Comparison of ENCODE assay signal across 1 cellular context in the genomic region with DNA sequence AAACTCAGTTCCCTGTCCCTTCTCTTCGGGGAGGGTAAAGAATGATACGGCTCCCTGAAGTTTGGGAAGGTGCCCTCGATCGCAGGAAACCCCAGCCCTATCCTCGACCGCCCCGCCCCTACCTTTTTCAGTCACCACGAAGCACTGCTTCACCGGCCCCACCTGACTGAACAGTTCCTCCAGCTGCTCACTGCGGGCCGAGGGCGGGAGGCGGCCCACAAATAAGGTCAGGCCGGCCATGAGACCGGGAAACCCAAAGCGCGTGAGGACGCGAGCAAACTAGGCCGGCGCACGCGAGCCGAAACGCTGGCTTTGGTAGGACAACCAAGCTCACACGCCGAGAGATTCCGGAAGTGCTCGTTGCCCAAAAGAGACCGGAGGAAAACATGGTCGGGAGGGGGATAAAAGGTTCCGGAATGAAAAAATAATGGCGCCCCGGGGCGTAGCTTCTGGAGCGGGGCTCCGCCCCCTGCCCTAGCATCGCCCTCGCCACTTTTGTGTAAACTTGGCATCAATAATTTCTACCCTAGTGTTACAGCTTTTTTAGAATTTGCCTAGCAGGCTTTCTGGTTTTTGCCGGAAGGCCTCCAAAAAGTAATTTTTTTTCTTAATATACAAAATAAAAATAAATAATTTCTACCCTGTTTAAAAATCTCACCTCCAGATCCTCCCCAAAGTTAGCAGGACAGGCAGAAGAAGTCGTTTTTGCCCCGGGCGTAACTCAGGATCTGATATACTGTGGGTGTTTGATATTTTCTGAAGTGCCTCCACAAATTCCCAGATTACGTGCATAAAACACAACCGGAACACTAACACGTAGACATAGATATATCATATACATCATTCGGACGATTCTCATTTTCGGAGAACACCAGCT.
TF ChIP-seq lines count a peak whose summit lies in the region.

A gene with protein sequence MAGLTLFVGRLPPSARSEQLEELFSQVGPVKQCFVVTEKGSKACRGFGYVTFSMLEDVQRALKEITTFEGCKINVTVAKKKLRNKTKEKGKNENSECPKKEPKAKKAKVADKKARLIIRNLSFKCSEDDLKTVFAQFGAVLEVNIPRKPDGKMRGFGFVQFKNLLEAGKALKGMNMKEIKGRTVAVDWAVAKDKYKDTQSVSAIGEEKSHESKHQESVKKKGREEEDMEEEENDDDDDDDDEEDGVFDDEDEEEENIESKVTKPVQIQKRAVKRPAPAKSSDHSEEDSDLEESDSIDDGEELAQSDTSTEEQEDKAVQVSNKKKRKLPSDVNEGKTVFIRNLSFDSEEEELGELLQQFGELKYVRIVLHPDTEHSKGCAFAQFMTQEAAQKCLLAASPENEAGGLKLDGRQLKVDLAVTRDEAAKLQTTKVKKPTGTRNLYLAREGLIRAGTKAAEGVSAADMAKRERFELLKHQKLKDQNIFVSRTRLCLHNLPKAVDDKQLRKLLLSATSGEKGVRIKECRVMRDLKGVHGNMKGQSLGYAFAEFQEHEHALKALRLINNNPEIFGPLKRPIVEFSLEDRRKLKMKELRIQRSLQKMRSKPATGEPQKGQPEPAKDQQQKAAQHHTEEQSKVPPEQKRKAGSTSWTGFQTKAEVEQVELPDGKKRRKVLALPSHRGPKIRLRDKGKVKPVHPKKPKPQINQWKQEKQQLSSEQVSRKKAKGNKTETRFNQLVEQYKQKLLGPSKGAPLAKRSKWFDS (minus strand): TSS at position 355 of the 877 bp plus-strand sequence. CDS start 115 bp downstream, at position 240.

TF ChIP-seq in HCT116, 20 proteins besides CTCF, POLR2A, EP300 and RAD21 (continued from another document):
- TF ChIP-seq, protein P1, sequence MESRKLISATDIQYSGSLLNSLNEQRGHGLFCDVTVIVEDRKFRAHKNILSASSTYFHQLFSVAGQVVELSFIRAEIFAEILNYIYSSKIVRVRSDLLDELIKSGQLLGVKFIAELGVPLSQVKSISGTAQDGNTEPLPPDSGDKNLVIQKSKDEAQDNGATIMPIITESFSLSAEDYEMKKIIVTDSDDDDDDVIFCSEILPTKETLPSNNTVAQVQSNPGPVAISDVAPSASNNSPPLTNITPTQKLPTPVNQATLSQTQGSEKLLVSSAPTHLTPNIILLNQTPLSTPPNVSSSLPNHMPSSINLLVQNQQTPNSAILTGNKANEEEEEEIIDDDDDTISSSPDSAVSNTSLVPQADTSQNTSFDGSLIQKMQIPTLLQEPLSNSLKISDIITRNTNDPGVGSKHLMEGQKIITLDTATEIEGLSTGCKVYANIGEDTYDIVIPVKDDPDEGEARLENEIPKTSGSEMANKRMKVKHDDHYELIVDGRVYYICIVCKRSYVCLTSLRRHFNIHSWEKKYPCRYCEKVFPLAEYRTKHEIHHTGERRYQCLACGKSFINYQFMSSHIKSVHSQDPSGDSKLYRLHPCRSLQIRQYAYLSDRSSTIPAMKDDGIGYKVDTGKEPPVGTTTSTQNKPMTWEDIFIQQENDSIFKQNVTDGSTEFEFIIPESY (IDR thresholded peaks at IDR 0.05; ENCODE audit: extremely low read depth, insufficient replicate concordance, low read length): peak; percentile 21
- no peak for TF ChIP-seq EZH2phosphoT487 (IDR thresholded peaks at IDR 0.05; ENCODE audit: borderline replicate concordance)
- TF ChIP-seq YY1 (IDR thresholded peaks at IDR 0.05; ENCODE audit: extremely low read depth, insufficient replicate concordance, low read depth, low read length): peak; percentile 97
- TF ChIP-seq, protein P2, sequence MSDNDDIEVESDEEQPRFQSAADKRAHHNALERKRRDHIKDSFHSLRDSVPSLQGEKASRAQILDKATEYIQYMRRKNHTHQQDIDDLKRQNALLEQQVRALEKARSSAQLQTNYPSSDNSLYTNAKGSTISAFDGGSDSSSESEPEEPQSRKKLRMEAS (IDR thresholded peaks at IDR 0.05): peak; percentile 98
- peak; percentile 80 for TF ChIP-seq ZFX (IDR thresholded peaks at IDR 0.05)
- peak; percentile 38; the same call in 1 of the 2 replicates for TF ChIP-seq JUND (IDR thresholded peaks at IDR 0.05)
- peak; percentile 98 for TF ChIP-seq POLR2AphosphoS5 (IDR thresholded peaks at IDR 0.05; ENCODE audit: low read depth, low read length)
- TF ChIP-seq EZH2 (IDR thresholded peaks at IDR 0.05): no peak
- TF ChIP-seq ELF1 (IDR thresholded peaks at IDR 0.05; ENCODE audit: borderline replicate concordance, low read depth): peak; percentile 59; the same call in 1 of the 2 replicates
- peak; percentile 99 for TF ChIP-seq CBX3 (IDR thresholded peaks at IDR 0.05; ENCODE audit: low read depth)
- peak; percentile 98 for TF ChIP-seq SIN3A (IDR thresholded peaks at IDR 0.05; ENCODE audit: low read depth)
- TF ChIP-seq ZNF274 (IDR thresholded peaks at IDR 0.05; ENCODE audit: low read depth, low read length): no peak
- TF ChIP-seq EGR1 (IDR thresholded peaks at IDR 0.05; ENCODE audit: low read depth): peak; percentile 58
- TF ChIP-seq FOSL1 (IDR thresholded peaks at IDR 0.05; ENCODE audit: low read depth): no peak
